12 cellular contexts compared by ENCODE assay signal in genomic region chr10:15200626-15201025, GRCh38. TPM values are rescaled to one million over a fixed set of nuclear protein-coding genes. Genes with fewer than 3 reads are reported as not detected.
DNase-seq lines count a peak whose midpoint lies in the region; ATAC-seq and TF ChIP-seq lines count a peak whose summit lies in the region.
"Had no signal": no experiment of that assay in that cellular context is flagged by ENCODE, and none has a peak within 500 bp of the region (broad histone marks: within the 10 kb centered on the region; RNA-seq: fewer than 3 reads in every experiment).

No MANE protein-coding gene starts in this region.

- DNase-seq in AG10803 (ENCODE audit: low read depth) (peak; percentile 88), IMR-90 (peak; percentile 80), chondrocyte (ENCODE audit: low spot score) (no peak), kidney tubule cell (ENCODE audit: low spot score) (peak; percentile 95)
- no peak for DNase-seq in stimulated activated CD4-positive, alpha-beta T cell treated with anti-CD3 and anti-CD28 coated beads, Interleukin-15, amount 100 ng/mL, for 24 hours
- DNase-seq in activated effector memory CD4-positive, alpha-beta T cell treated with anti-CD3 and anti-CD28 coated beads, Interleukin-2, amount 50 U/mL, for 16 hours: no peak
- DNase-seq: activated CD4-positive, alpha-beta T cell treated with anti-CD3 and anti-CD28 coated beads for 1 hour; naive B cell; NCI-H345 had no signal

- H2BK15ac ChIP-seq in IMR-90 (ENCODE audit: low read depth, low read length): peak overlapping the region; percentile 93; the same call in 2 of the 3 replicates

- TF ChIP-seq RAD21 in IMR-90 (IDR thresholded peaks at IDR 0.05; ENCODE audit: low read length): no peak

- TF ChIP-seq POLR2A in IMR-90 (IDR thresholded peaks at IDR 0.05; ENCODE audit: low read depth, low read length): no peak

- no TSS peak for BruUV-seq in IMR-90 (replicated peaks; lab: Mats Ljungman, UMichigan)

- no peak overlapping the region for H3K9ac ChIP-seq in IMR-90 (ENCODE audit: low read depth, low read length)

- H3K9me3 ChIP-seq in IMR-90 (ENCODE audit: control insufficient read depth, insufficient read depth, low read length): no peaks in the 10 kb centered on the region

- H3K4ac ChIP-seq in IMR-90 (ENCODE audit: low read depth, low read length): peak overlapping the region; percentile 94

- H3K79me1 ChIP-seq in IMR-90 (ENCODE audit: low read depth in 1 of 2, low read length in 2 of 2): peaks cover 0 to 4% of the 10 kb centered on the region in 2 experiments; a peak in 2 of 4 replicates

- peak overlapping the region; percentile 98 for H2BK20ac ChIP-seq in IMR-90 (ENCODE audit: low read depth, low read length)

- H3K27ac ChIP-seq in IMR-90 (ENCODE audit: insufficient read depth, low read length): peak overlapping the region; percentile 63
- H3K27ac ChIP-seq: cardiac muscle cell had no signal

- peak overlapping the region; percentile 98 for H4K91ac ChIP-seq in IMR-90 (ENCODE audit: insufficient read depth, low read depth, low read length)

- H3K4me1 Mint-ChIP-seq in chondrocyte (ENCODE audit: low read depth): peaks cover 50% of the 10 kb centered on the region

- H3K23ac ChIP-seq in IMR-90 (ENCODE audit: low read depth, low read length): peak overlapping the region; percentile 48; the same call in 1 of the 2 replicates

- peak overlapping the region; percentile 85; the same call in 1 of the 2 replicates for H4K5ac ChIP-seq in IMR-90 (ENCODE audit: low read depth, low read length)

- peak overlapping the region; percentile 19; the same call in 1 of the 2 replicates for H3K56ac ChIP-seq in IMR-90 (ENCODE audit: extremely low read depth, insufficient read depth, low read length)

- no peak overlapping the region for H2AFZ ChIP-seq in IMR-90 (replicated peaks; ENCODE audit: low read length, poor library complexity)

- CTCF ChIA-PET in IMR-90 (lab: Yijun Ruan, JAX): no interaction called here

- no peaks in the 10 kb centered on the region for H3K27me3 ChIP-seq in IMR-90 (ENCODE audit: control insufficient read depth, insufficient read depth, low read length)
- H3K27me3 ChIP-seq: cardiac muscle cell had no signal

- dilution Hi-C loops in IMR-90 (cut with HindIII; ENCODE audit: low sequenced_read_pairs, unreplicated experiment): no loop called here

- H3K9me3 Mint-ChIP-seq in chondrocyte (ENCODE audit: low read depth): no peaks in the 10 kb centered on the region

- POLR2A ChIA-PET in IMR-90 (lab: Charles Lee; ENCODE audit: unreplicated experiment): no interaction called here

- no peak overlapping the region for H3K4me2 ChIP-seq in IMR-90 (ENCODE audit: low read depth, low read length)

- in situ Hi-C loops in IMR-90 (cut with MboI; ENCODE audit: low sequenced_read_pairs): no loop called here

- no peaks in the 10 kb centered on the region for H3K36me3 ChIP-seq in IMR-90 (ENCODE audit: control insufficient read depth, insufficient read depth, low read length)
- H3K36me3 ChIP-seq: cardiac muscle cell had no signal

- peak overlapping the region; percentile 59 for H3K27ac Mint-ChIP-seq in chondrocyte (ENCODE audit: unreplicated experiment)

- no peaks in the 10 kb centered on the region for H4K20me1 ChIP-seq in IMR-90 (ENCODE audit: insufficient read depth, low read length)

- H3K14ac ChIP-seq in IMR-90 (replicated peaks; ENCODE audit: low read depth, low read length): 0 out of 2 replicates have a peak overlapping the region, but pooled peaks have one; percentile 90

- intact Hi-C loops in IMR-90 (cut with micrococcal nuclease): no loop called here

- H2AK9ac ChIP-seq in IMR-90 (replicated peaks; ENCODE audit: low read depth, low read length, poor library complexity): peak overlapping the region; percentile 77

- H3K36me3 Mint-ChIP-seq in chondrocyte (ENCODE audit: low read depth): no peaks in the 10 kb centered on the region

- H3K9me1 ChIP-seq in IMR-90 (ENCODE audit: insufficient read depth, low read length): peaks cover 19% of the 10 kb centered on the region

- peaks cover 26% of the 10 kb centered on the region for H3K4me1 ChIP-seq in IMR-90 (ENCODE audit: control insufficient read depth, insufficient read depth, low read length)

- TF ChIP-seq CTCF in AG10803 (conservative IDR thresholded peaks at IDR 0.05; ENCODE audit: low read length) (no peak), IMR-90 (conservative IDR thresholded peaks at IDR 0.05; ENCODE audit: low read depth, low read length) (no peak), chondrocyte (IDR thresholded peaks at IDR 0.05) (no peak)

- peak overlapping the region; percentile 98 for H2BK120ac ChIP-seq in IMR-90 (ENCODE audit: low read depth, low read length)

- H4K8ac ChIP-seq in IMR-90 (ENCODE audit: low read depth in 2 of 2, low read length in 2 of 2): peak overlapping the region; percentile 82 to 87

- H3K4me3 ChIP-seq in AG10803 (ENCODE audit: low read length) (no peak overlapping the region), IMR-90 (ENCODE audit: insufficient read depth, low read depth, low read length) (no peak overlapping the region)
- H3K4me3 ChIP-seq: cardiac muscle cell had no signal

- H3K18ac ChIP-seq in IMR-90 (ENCODE audit: low read depth, low read length): peak overlapping the region; percentile 87

- peak overlapping the region; percentile 80 for H2AK5ac ChIP-seq in IMR-90 (ENCODE audit: low read depth, low read length)

- no peak overlapping the region for H3K4me3 Mint-ChIP-seq in chondrocyte (ENCODE audit: unreplicated experiment)

- H3K27me3 Mint-ChIP-seq in chondrocyte (ENCODE audit: low read depth): no peaks in the 10 kb centered on the region

- H2BK5ac ChIP-seq in IMR-90 (ENCODE audit: low read depth, low read length, poor library complexity, severe bottlenecking): peak overlapping the region; percentile 88

- peak; percentile 68 for ATAC-seq in IMR-90 (ENCODE audit: low read depth)
- no peak for ATAC-seq in GM19035 (IDR thresholded peaks at IDR 0.05; ENCODE audit: unreplicated experiment)
- ATAC-seq in HG03354 (IDR thresholded peaks at IDR 0.05; ENCODE audit: poor library complexity, severe bottlenecking, unreplicated experiment): no peak

- no CpG with 5 or more reads among the region's 2 CpGs for WGBS in IMR-90 (ENCODE audit: extremely low coverage in 2 of 2, insufficient read length in 1 of 2), 2 experiments

TF ChIP-seq in IMR-90, 13 proteins besides CTCF, POLR2A, EP300 and RAD21:
- TF ChIP-seq MAZ (IDR thresholded peaks at IDR 0.05; ENCODE audit: borderline replicate concordance, low read depth, low read length) (no peak), CEBPB (IDR thresholded peaks at IDR 0.05; ENCODE audit: low read depth, low read length) (peak; percentile 18; the same call in 1 of the 2 replicates)
TF ChIP-seq in IMR-90: peak in this region for 1.

RNA-seq across cellular contexts. Expression of gene NMT2, which starts 32.1 kb away (rescaled TPM):
- total RNA-seq in IMR-90 (2012; rRNA removed) (41.0 and 51.9 TPM in 2 replicates), chondrocyte (13.7 to 16.0 TPM (median 14.5 TPM) in 3 replicates)
- polyA plus RNA-seq in IMR-90 (2012; rRNA removed): 15.5 and 18.7 TPM in 2 replicates
- polyA plus RNA-seq in IMR-90 (2012; cell fraction: cytosol; rRNA removed): 5.5 and 9.5 TPM in 2 replicates
- 6.7 and 28.2 TPM in 2 replicates for polyA plus RNA-seq in IMR-90 (2012; cell fraction: nucleus; rRNA removed; ENCODE audit: low replicate concordance)

Comparison
In these comparisons a context has a peak if more than half of its experiments do, and no peak if none do; other contexts are left out.
1. DNase-seq: peak in AG10803 (single experiment), IMR-90 (single experiment) and kidney tubule cell (single experiment); none in chondrocyte (single experiment), stimulated activated CD4-positive, alpha-beta T cell treated with anti-CD3 and anti-CD28 coated beads, Interleukin-15, amount 100 ng/mL, for 24 hours (single experiment) and activated effector memory CD4-positive, alpha-beta T cell treated with anti-CD3 and anti-CD28 coated beads, Interleukin-2, amount 50 U/mL, for 16 hours (single experiment).